In genomic region chr1:160205242-160205973, GRCh38 we compare ENCODE assay signal across 1 cellular context.
TF ChIP-seq lines count a peak whose summit lies in the region.

PEA15 (plus strand) TSS chr1:160205384; CDS start chr1:160211545, 6,161 bp downstream.

TF ChIP-seq in K562, 482 proteins besides CTCF, POLR2A, EP300 and RAD21 (continued from another document and continues in another):
- TF ChIP-seq THRA (IDR thresholded peaks at IDR 0.05) (no peak), ZNF197 (CRISPR knock-in tag; IDR thresholded peaks at IDR 0.05; ENCODE audit: low read depth) (no peak), ZBTB49 (CRISPR knock-in tag; IDR thresholded peaks at IDR 0.05; ENCODE audit: borderline replicate concordance) (no peak), POLR2H (tag; IDR thresholded peaks at IDR 0.05; ENCODE audit: low read depth) (no peak), CTCFL (IDR thresholded peaks at IDR 0.05; ENCODE audit: borderline replicate concordance, insufficient read depth, low read depth, low read length, poor library complexity, severe bottlenecking) (no peak), THRAP3 (IDR thresholded peaks at IDR 0.05; ENCODE audit: borderline replicate concordance) (no peak), SNAPC5 (CRISPR knock-in tag; IDR thresholded peaks at IDR 0.05) (no peak), ZBED1 (IDR thresholded peaks at IDR 0.05) (no peak), NFRKB (IDR thresholded peaks at IDR 0.05; ENCODE audit: low read depth) (no peak), TARDBP (IDR thresholded peaks at IDR 0.05) (peak; percentile 58; the same call in 1 of the 2 replicates), ZNF280A (IDR thresholded peaks at IDR 0.05; ENCODE audit: low read depth, partially characterized antibody) (no peak), MCM2 (IDR thresholded peaks at IDR 0.05; ENCODE audit: low read depth) (no peak), HNRNPH1 (optimal IDR thresholded peaks at IDR 0.05; ENCODE audit: low read depth, low read length) (no peak), CREB5 (CRISPR knock-in tag; IDR thresholded peaks at IDR 0.05) (no peak), SMARCC2 (IDR thresholded peaks at IDR 0.05; ENCODE audit: low read depth) (no peak), ZNF583 (CRISPR knock-in tag; IDR thresholded peaks at IDR 0.05) (no peak), FOXP1 (CRISPR knock-in tag; IDR thresholded peaks at IDR 0.05) (peak; percentile 48; the same call in 1 of the 2 replicates), MLLT1 (IDR thresholded peaks at IDR 0.05) (0 out of 4 replicates have a peak, but pooled peaks of 1 of the 2 experiments have one; percentile 31), ZNF507 (tag; conservative IDR thresholded peaks at IDR 0.05) (no peak), SNRNP70 (optimal IDR thresholded peaks at IDR 0.05; ENCODE audit: low read depth, low read length) (no peak), MTA3 (IDR thresholded peaks at IDR 0.05; ENCODE audit: borderline replicate concordance) (peak; percentile 52; the same call in 1 of the 2 replicates), ATF7 (IDR thresholded peaks at IDR 0.05) (peak; percentile 63), ZBTB43 (CRISPR knock-in tag; IDR thresholded peaks at IDR 0.05) (no peak), DNMT1 (IDR thresholded peaks at IDR 0.05) (no peak), RFX5 (IDR thresholded peaks at IDR 0.05; ENCODE audit: low read depth, low read length) (no peak), HDAC1 (IDR thresholded peaks at IDR 0.05) (peak in 1 of 2 experiments; percentile 61; a peak in 2 of 4 replicates), HMGN3 (IDR thresholded peaks at IDR 0.05; ENCODE audit: borderline replicate concordance, extremely low read depth, insufficient read length, low read depth, low read length) (no peak), KLF16 (IDR thresholded peaks at IDR 0.05) (no peak), RERE (CRISPR knock-in tag; IDR thresholded peaks at IDR 0.05; ENCODE audit: borderline replicate concordance) (no peak), SMAD1 (IDR thresholded peaks at IDR 0.05; ENCODE audit: low read depth, low read length, partially characterized antibody) (no peak), ZNF239 (CRISPR knock-in tag; IDR thresholded peaks at IDR 0.05) (no peak), ZFP36 (IDR thresholded peaks at IDR 0.05; ENCODE audit: low read depth, low read length, partially characterized antibody) (no peak), MIER1 (IDR thresholded peaks at IDR 0.05; ENCODE audit: low read depth) (no peak), MAX (CRISPR knock-in tag; IDR thresholded peaks at IDR 0.05) (peak; percentile 45), ZNF77 (CRISPR knock-in tag; IDR thresholded peaks at IDR 0.05) (no peak), SP1 (CRISPR knock-in tag; IDR thresholded peaks at IDR 0.05) (no peak), GTF2E2 (tag; IDR thresholded peaks at IDR 0.05) (no peak), GATAD2B (IDR thresholded peaks at IDR 0.05; ENCODE audit: borderline replicate concordance) (no peak), ZBTB2 (IDR thresholded peaks at IDR 0.05) (no peak), GMEB1 (CRISPR knock-in tag; IDR thresholded peaks at IDR 0.05) (no peak), HLTF (IDR thresholded peaks at IDR 0.05) (peak; percentile 29; the same call in 1 of the 2 replicates)
